Comparison of ENCODE assay signal across 25 cellular contexts in the genomic region with DNA sequence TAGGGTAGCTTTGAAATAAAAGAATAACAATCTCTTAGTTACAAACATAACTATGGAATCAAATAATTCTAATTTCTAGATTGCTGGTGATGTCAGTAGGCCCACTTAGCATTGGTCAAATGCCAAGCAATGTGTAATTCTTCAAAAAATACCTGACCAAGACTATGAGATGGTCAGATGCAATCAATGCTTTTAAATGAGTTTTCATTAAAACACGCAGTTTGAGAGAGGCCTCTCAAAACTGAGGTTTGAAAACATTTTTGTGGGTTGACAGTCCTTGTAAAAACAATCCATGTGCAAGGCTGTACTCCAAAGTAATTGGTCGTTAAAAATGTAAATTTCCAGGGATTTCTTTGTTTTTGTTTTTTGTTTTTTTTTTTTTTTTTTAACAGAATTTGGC. TPM values are rescaled to one million over a fixed set of nuclear protein-coding genes. Genes with fewer than 3 reads are reported as not detected.
"Had no signal": no experiment of that assay in that cellular context is flagged by ENCODE, and none has a peak within 500 bp of the region (broad histone marks: within the 10 kb centered on the region; RNA-seq: fewer than 3 reads in every experiment).

No MANE protein-coding gene starts in this region.

- H3K27ac ChIP-seq: breast epithelium, KMS-11 had no signal

- H3K9me3 Mint-ChIP-seq: activated B cell treated with CpG ODN at 0.5 μM for 24 hours; activated CD4-positive, alpha-beta memory T cell treated with anti-CD3 and anti-CD28 coated beads for 36 hours; activated CD4-positive, alpha-beta T cell treated with anti-CD3 and anti-CD28 coated beads, Interleukin-2, amount 10 ng/mL, durations not matched to agents 24 days and 14 days; activated naive CD4-positive, alpha-beta T cell treated with anti-CD3 and anti-CD28 coated beads, Interleukin-2, amount 10 ng/mL, durations not matched to agents 7 days and 5 days; activated naive CD8-positive, alpha-beta T cell treated with anti-CD3 and anti-CD28 coated beads for 36 hours; activated T-helper 2 cell treated with anti-CD3 and anti-CD28 coated beads, Interferon-gamma antibody, Interleukin-2, Interleukin-4, amounts not matched to agents 10 μg/mL and 5 μg/mL and 100 μg/mL, durations not matched to agents 14 hours and 24 hours and 36 hours; T-helper 1 cell treated with Interleukin-12 subunit alpha and Interleukin-12 subunit beta and Interleukin-4 antibody, amounts not matched to agents 30 μg/mL and 1 μg/mL, for 36 hours had no signal

- H3K27me3 ChIP-seq: breast epithelium had no signal

- H3K27me3 Mint-ChIP-seq: activated B cell treated with CpG ODN at 0.5 μM for 24 hours; activated CD4-positive, alpha-beta memory T cell treated with anti-CD3 and anti-CD28 coated beads for 36 hours; activated CD4-positive, alpha-beta T cell treated with anti-CD3 and anti-CD28 coated beads, Interleukin-2, amount 10 ng/mL, durations not matched to agents 24 days and 14 days; activated naive CD8-positive, alpha-beta T cell treated with anti-CD3 and anti-CD28 coated beads for 36 hours had no signal

- H3K4me1 ChIP-seq: breast epithelium had no signal

- H3K9me3 ChIP-seq: breast epithelium had no signal

- H3K4me2 ChIP-seq: KMS-11 had no signal

- DNase-seq: activated B cell treated with CpG ODN at 0.5 μM for 24 hours; activated CD4-positive, alpha-beta memory T cell treated with anti-CD3 and anti-CD28 coated beads for 36 hours; activated CD4-positive, alpha-beta T cell treated with anti-CD3 and anti-CD28 coated beads for 1 hour; activated CD4-positive, alpha-beta T cell treated with anti-CD3 and anti-CD28 coated beads, Interleukin-2, amount 10 ng/mL, durations not matched to agents 24 days and 14 days; activated gamma-delta T cell treated with Interleukin-2 at 50 U/mL for 16 hours; activated naive CD4-positive, alpha-beta T cell treated with anti-CD3 and anti-CD28 coated beads, Interleukin-2, amount 10 ng/mL, durations not matched to agents 7 days and 5 days; activated naive CD8-positive, alpha-beta T cell treated with anti-CD3 and anti-CD28 coated beads for 36 hours; activated T-cell treated with anti-CD3 and anti-CD28 coated beads for 4 hours; activated T-cell treated with anti-CD3 and anti-CD28 coated beads, Interleukin-2, amount 50 U/mL, for 48 hours; caudate nucleus; MM.1S; NCI-H1105; NCI-H1436; NCI-H1694 treated with DMSO at 0.1 percent for 48 hours; NCI-H2081; NCI-H524; PC-3; SHP77 had no signal

- H3K36me3 ChIP-seq: breast epithelium had no signal

- FAIRE-seq: RCC 7860, TTC549 had no signal

- H3K9ac ChIP-seq: KMS-11 had no signal

- H3K4me3 ChIP-seq: breast epithelium had no signal

- H3K27ac Mint-ChIP-seq: activated B cell treated with CpG ODN at 0.5 μM for 24 hours; activated CD4-positive, alpha-beta memory T cell treated with anti-CD3 and anti-CD28 coated beads for 36 hours; activated CD4-positive, alpha-beta T cell treated with anti-CD3 and anti-CD28 coated beads, Interleukin-2, amount 10 ng/mL, durations not matched to agents 24 days and 14 days; activated naive CD4-positive, alpha-beta T cell treated with anti-CD3 and anti-CD28 coated beads, Interleukin-2, amount 10 ng/mL, durations not matched to agents 7 days and 5 days; activated naive CD8-positive, alpha-beta T cell treated with anti-CD3 and anti-CD28 coated beads for 36 hours; activated T-helper 2 cell treated with anti-CD3 and anti-CD28 coated beads, Interferon-gamma antibody, Interleukin-2, Interleukin-4, amounts not matched to agents 10 μg/mL and 5 μg/mL and 100 μg/mL, durations not matched to agents 14 hours and 24 hours and 36 hours; T-helper 1 cell treated with Interleukin-12 subunit alpha and Interleukin-12 subunit beta and Interleukin-4 antibody, amounts not matched to agents 30 μg/mL and 1 μg/mL, for 36 hours had no signal

- H3K4me3 Mint-ChIP-seq: activated B cell treated with CpG ODN at 0.5 μM for 24 hours; activated CD4-positive, alpha-beta memory T cell treated with anti-CD3 and anti-CD28 coated beads for 36 hours; activated CD4-positive, alpha-beta T cell treated with anti-CD3 and anti-CD28 coated beads, Interleukin-2, amount 10 ng/mL, durations not matched to agents 24 days and 14 days; activated naive CD4-positive, alpha-beta T cell treated with anti-CD3 and anti-CD28 coated beads, Interleukin-2, amount 10 ng/mL, durations not matched to agents 7 days and 5 days; activated naive CD8-positive, alpha-beta T cell treated with anti-CD3 and anti-CD28 coated beads for 36 hours had no signal

- H3K36me3 Mint-ChIP-seq: activated CD4-positive, alpha-beta memory T cell treated with anti-CD3 and anti-CD28 coated beads for 36 hours; activated naive CD8-positive, alpha-beta T cell treated with anti-CD3 and anti-CD28 coated beads for 36 hours had no signal

RNA-seq across cellular contexts. Expression of gene RLN2, which starts 1.2 kb away (rescaled TPM):
- total RNA-seq: PC-3, SK-MEL-5 had no signal

RNA-seq across cellular contexts. Expression of gene RLN1, which starts 33.9 kb away (rescaled TPM):
- total RNA-seq: PC-3, SK-MEL-5 had no signal
